ENCODE assay signal across 19 cellular contexts in the genomic region with DNA sequence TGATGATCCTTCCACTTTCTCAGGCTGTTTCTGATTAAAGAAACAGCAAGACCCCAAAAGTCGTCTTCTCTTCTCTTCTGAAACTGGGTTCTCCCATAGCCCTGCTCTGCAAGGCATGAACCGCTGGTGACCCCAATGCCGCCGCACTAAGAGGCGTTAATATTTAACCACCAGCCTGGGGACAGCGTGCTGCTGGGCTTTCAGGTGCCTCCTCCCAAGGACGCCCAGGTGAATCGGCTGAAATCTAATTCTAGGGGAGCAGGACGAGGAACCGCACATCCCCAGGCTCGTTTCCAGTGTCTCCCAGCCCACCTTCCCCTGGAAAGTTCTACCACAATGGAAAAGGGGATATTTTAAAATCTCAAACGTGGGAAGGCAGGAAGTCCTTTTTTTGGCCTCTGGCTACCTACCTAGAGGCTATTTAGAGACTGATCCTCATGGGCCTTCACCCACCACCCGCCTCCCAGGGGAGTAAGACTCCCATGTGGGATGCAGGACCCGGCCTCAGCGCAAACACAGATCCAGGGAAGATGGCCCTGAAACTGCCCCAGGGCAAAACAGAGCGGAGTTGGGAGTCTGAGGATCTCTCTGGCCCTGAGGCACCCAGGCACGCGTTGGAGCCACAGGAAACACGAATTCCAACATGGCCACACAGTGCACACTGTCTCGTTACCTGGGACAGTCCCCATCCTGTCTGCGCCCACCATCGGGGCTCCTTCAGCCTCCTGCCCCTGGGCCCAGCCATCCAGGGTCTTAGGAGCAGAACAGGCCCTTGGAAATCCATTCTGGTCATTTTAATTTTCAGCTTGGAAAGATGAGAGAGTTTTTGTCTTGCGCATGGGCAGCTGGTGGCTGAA. TPM values are rescaled to one million over a fixed set of nuclear protein-coding genes. Genes with fewer than 3 reads are reported as not detected.
DNase-seq lines count a peak whose midpoint lies in the region; ATAC-seq and TF ChIP-seq lines count a peak whose summit lies in the region.
"Had no signal": no experiment of that assay in that cellular context is flagged by ENCODE, and none has a peak within 500 bp of the region (broad histone marks: within the 10 kb centered on the region; RNA-seq: fewer than 3 reads in every experiment).

No MANE protein-coding gene starts in this region.

- peak overlapping the region; percentile 17 for H3K9ac ChIP-seq in mucosa of stomach (ENCODE audit: low read length)

- TF ChIP-seq CTCF in upper lobe of right lung (IDR thresholded peaks at IDR 0.05) = no peak
- no peak for TF ChIP-seq CTCF in brain microvascular endothelial cell (IDR thresholded peaks at IDR 0.05; ENCODE audit: low read depth, low read length, missing control alignments)

- H3K9me3 ChIP-seq in mucosa of stomach (ENCODE audit: control insufficient read depth, low read length) (no peaks in the 10 kb centered on the region), upper lobe of right lung (no peaks in the 10 kb centered on the region)
- H3K9me3 ChIP-seq: lower lobe of right lung, neutrophil had no signal

- peak; percentile 23 for ATAC-seq in upper lobe of right lung
- ATAC-seq: activated T-cell treated with anti-CD3 and anti-CD28 coated beads, Interleukin-2, amount 50 U/mL, for 4 hours had no signal

- no peaks in the 10 kb centered on the region for H3K36me3 ChIP-seq in mucosa of stomach (ENCODE audit: control insufficient read depth, insufficient read depth, low read length)
- H3K36me3 ChIP-seq in upper lobe of right lung = no peaks in the 10 kb centered on the region
- H3K36me3 ChIP-seq in brain microvascular endothelial cell (replicated peaks) = no peaks in the 10 kb centered on the region
- H3K36me3 ChIP-seq: lower lobe of right lung, neutrophil had no signal

- in situ Hi-C loops in brain microvascular endothelial cell (cut with HindIII; ENCODE audit: low pct_ligation_motif_present, low sequenced_read_pairs) = no loop called here

- H3K27me3 ChIP-seq in mucosa of stomach (ENCODE audit: control insufficient read depth, insufficient read depth, low read length) = peaks cover 4% of the 10 kb centered on the region
- H3K27me3 ChIP-seq in upper lobe of right lung = no peaks in the 10 kb centered on the region
- peaks cover 4% of the 10 kb centered on the region for H3K27me3 ChIP-seq in brain microvascular endothelial cell (replicated peaks)
- H3K27me3 ChIP-seq: tibial nerve had no signal

- H3K4me3 ChIP-seq in mucosa of stomach (ENCODE audit: low read length) (no peak overlapping the region), upper lobe of right lung (no peak overlapping the region), brain microvascular endothelial cell (ENCODE audit: low read depth, low read length) (no peak overlapping the region)
- H3K4me3 ChIP-seq: lower lobe of right lung, tibial nerve had no signal

- H3K27ac ChIP-seq in upper lobe of right lung (no peak overlapping the region), brain microvascular endothelial cell (no peak overlapping the region)
- H3K27ac ChIP-seq: lower lobe of right lung, neutrophil had no signal

- peak; percentile 77 for DNase-seq in SW480 (ENCODE audit: low spot score)
- peak; percentile 29 for DNase-seq in kidney tubule cell (ENCODE audit: low spot score)
- DNase-seq in upper lobe of right lung = no peak
- no peak for DNase-seq in ureter (ENCODE audit: low spot score)
- no peak for DNase-seq in brain microvascular endothelial cell
- DNase-seq in NCI-H2196 treated with DMSO at 0.1 percent for 48 hours (lab: John Stamatoyannopoulos, UW; ENCODE audit: unreplicated experiment) = no peak
- DNase-seq: activated CD4-positive, alpha-beta T cell treated with anti-CD3 and anti-CD28 coated beads, Interleukin-2, amount 10 ng/mL, durations not matched to agents 24 days and 14 days; activated T-cell treated with anti-CD3 and anti-CD28 coated beads, Interleukin-2, amount 50 U/mL, for 4 hours; C1 segment of cervical spinal cord; DND-41; IMR-90; lower lobe of right lung; NCI-H146; NCI-H524; NK-92 treated with Interleukin-12 subunit alpha and Interleukin-12 subunit beta, amount 100 ng/mL, for 24 hours; SHP77 had no signal

- peaks cover 24% of the 10 kb centered on the region for H3K4me1 ChIP-seq in mucosa of stomach (ENCODE audit: control insufficient read depth, insufficient read depth, low read length)
- H3K4me1 ChIP-seq in upper lobe of right lung = no peaks in the 10 kb centered on the region
- H3K4me1 ChIP-seq: lower lobe of right lung had no signal

- intact Hi-C loops in upper lobe of right lung (cut with DNase I) = no loop called here

RNA-seq across cellular contexts. Expression of gene BMP7, which starts 56.2 kb away (rescaled TPM):
- total RNA-seq in upper lobe of right lung (1.2 TPM), ureter (32.0 TPM)
- total RNA-seq: IMR-90 had no signal

Comparison
In these comparisons a context has a peak if more than half of its experiments do, and no peak if none do; other contexts are left out.
1. DNase-seq: peak in SW480 (single experiment) and kidney tubule cell (single experiment); none in upper lobe of right lung (single experiment), ureter (single experiment), brain microvascular endothelial cell (single experiment) and NCI-H2196 treated with DMSO at 0.1 percent for 48 hours (single experiment).
2. RNA of gene BMP7, which starts 56.2 kb away (total RNA-seq): 32.0 TPM in ureter (single experiment); 1.2 TPM in upper lobe of right lung (single experiment); every median in the first group is over 10 times any median in the second.